ENCODE assay signal across 10 cellular contexts in genomic region chr10:73577788-73578187, GRCh38. TPM values are rescaled to one million over a fixed set of nuclear protein-coding genes. Genes with fewer than 3 reads are reported as not detected.
DNase-seq lines count a peak whose midpoint lies in the region; TF ChIP-seq lines count a peak whose summit lies in the region.
"Had no signal": no experiment of that assay in that cellular context is flagged by ENCODE, and none has a peak within 500 bp of the region (broad histone marks: within the 10 kb centered on the region; RNA-seq: fewer than 3 reads in every experiment).

No MANE protein-coding gene starts in this region.

- H3K27me3 ChIP-seq in ascending aorta (no peaks in the 10 kb centered on the region), osteoblast (ENCODE audit: insufficient read depth, low read length) (no peaks in the 10 kb centered on the region)

- TF ChIP-seq CTCF in ascending aorta (IDR thresholded peaks at IDR 0.05) = no peak
- no peak for TF ChIP-seq CTCF in osteoblast (IDR thresholded peaks at IDR 0.05; ENCODE audit: extremely low read depth, low read depth, low read length)

- in situ Hi-C loops in KBM-7 (cut with MboI; ENCODE audit: low pct_unique_long_range_greater_than_20kb, low sequenced_read_pairs) = no loop called here

- intact Hi-C loops in ascending aorta (cut with DNase I) = loop anchor here (1.0 to 5.0 kb wide), 2 partner anchors 49 to 65 kb away; partner anchors contain the start of gene MYOZ1
- intact Hi-C loops in cardiac septum (cut with DNase I) = loop anchor here (5.0 kb wide), 2 partner anchors 50 to 75 kb away; no protein-coding TSS in a partner anchor

- no peaks in the 10 kb centered on the region for H3K79me2 ChIP-seq in osteoblast (ENCODE audit: insufficient read depth, low read length)

- DNase-seq in AG20443 (ENCODE audit: low spot score) (peak; percentile 33), ascending aorta (ENCODE audit: low spot score in 2 of 2) (peak; percentile 55 to 94), cardiac septum (ENCODE audit: low spot score) (peak; percentile 78), osteoblast (ENCODE audit: insufficient read length, low spot score, missing footprints) (no peak), NCI-H446 treated with DMSO at 0.1 percent for 48 hours (lab: John Stamatoyannopoulos, UW) (no peak), superior temporal gyrus (ENCODE audit: extremely low spot score) (no peak), 8988T (no peak), KBM-7 (no peak)
- DNase-seq: activated effector memory CD4-positive, alpha-beta T cell treated with anti-CD3 and anti-CD28 coated beads, Interleukin-2, amount 50 U/mL, for 16 hours; MV-4-11 had no signal

- H3K4me3 ChIP-seq in ascending aorta (no peak overlapping the region), osteoblast (ENCODE audit: insufficient read depth, low read length) (no peak overlapping the region)

- no peaks in the 10 kb centered on the region for H4K20me1 ChIP-seq in osteoblast (ENCODE audit: insufficient read depth, low read length)

- peak overlapping the region; percentile 16 for H3K4me2 ChIP-seq in osteoblast (ENCODE audit: insufficient read depth, low read length)

- H3K27ac ChIP-seq in ascending aorta = peak overlapping the region; percentile 81 to 83
- H3K27ac ChIP-seq in osteoblast (ENCODE audit: low read depth, low read length) = no peak overlapping the region

- H3K9me3 ChIP-seq in ascending aorta = no peaks in the 10 kb centered on the region
- no peaks in the 10 kb centered on the region for H3K9me3 ChIP-seq in osteoblast (ENCODE audit: low read depth, low read length)

- H3K36me3 ChIP-seq in ascending aorta (no peaks in the 10 kb centered on the region), osteoblast (ENCODE audit: insufficient read depth, low read length) (no peaks in the 10 kb centered on the region)

- peaks cover 13 to 33% of the 10 kb centered on the region in 2 donors for H3K4me1 ChIP-seq in ascending aorta
- H3K4me1 ChIP-seq in osteoblast (ENCODE audit: insufficient read depth, low read length) = peaks cover 31% of the 10 kb centered on the region

- peak overlapping the region; percentile 23 for H2AFZ ChIP-seq in osteoblast (ENCODE audit: low read length)

RNA-seq across cellular contexts. Expression of gene USP54, which starts 13.4 kb away (rescaled TPM):
- total RNA-seq in ascending aorta (172 TPM), cardiac septum (16.3 TPM), osteoblast (23.0 and 25.0 TPM in 2 replicates)

Comparison
In these comparisons a context has a peak if more than half of its experiments do, and no peak if none do; other contexts are left out.
1. DNase-seq: peak in AG20443 (single experiment), ascending aorta (2 of 2) and cardiac septum (single experiment); none in osteoblast (single experiment), NCI-H446 treated with DMSO at 0.1 percent for 48 hours (single experiment), superior temporal gyrus (single experiment), 8988T (single experiment) and KBM-7 (single experiment).